8 cellular contexts compared by ENCODE assay signal in the genomic region with DNA sequence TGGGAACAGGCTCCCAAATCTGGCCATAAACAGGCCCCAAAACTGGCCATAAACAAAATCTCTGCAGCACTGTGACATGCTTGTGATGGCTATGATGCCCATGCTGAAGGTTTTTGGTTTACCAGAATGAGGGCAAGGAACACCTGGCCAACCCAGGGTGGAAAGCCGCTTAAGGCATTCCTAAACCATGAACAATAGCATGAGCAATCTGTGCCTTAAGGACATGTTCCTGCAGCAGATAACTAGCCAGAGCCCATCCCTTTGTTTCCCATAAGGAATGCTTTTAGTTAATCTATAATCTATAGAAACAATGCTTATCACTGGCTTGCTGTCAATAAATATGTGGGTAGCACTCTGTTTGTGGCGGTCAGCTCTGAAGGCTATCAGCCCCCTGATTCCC. TPM values are rescaled to one million over a fixed set of nuclear protein-coding genes. Genes with fewer than 3 reads are reported as not detected.
DNase-seq lines count a peak whose midpoint lies in the region; TF ChIP-seq lines count a peak whose summit lies in the region.
"Not testable (repeated sequence)": the region's sequence is repeated elsewhere in the genome, so short reads cannot be mapped to it uniquely, and the experiment has no call there.

No MANE protein-coding gene starts in this region.

- in situ Hi-C loops in mammary epithelial cell (cut with MboI; ENCODE audit: low sequenced_read_pairs in 2 of 2) = not testable (repeated sequence)

- H3K4me2 ChIP-seq in mammary epithelial cell (ENCODE audit: insufficient read depth, low read depth, low read length); trophoblast cell (ENCODE audit: low read length): not testable (repeated sequence)

- not testable (repeated sequence) for H2AFZ ChIP-seq in mammary epithelial cell (ENCODE audit: low read depth, low read length); trophoblast cell (ENCODE audit: insufficient read depth, low read length, poor library complexity)

- H4K20me1 ChIP-seq in mammary epithelial cell (ENCODE audit: insufficient read depth, low read length) = not testable (repeated sequence)

- H3K18ac ChIP-seq in trophoblast cell (ENCODE audit: low read length) = not testable (repeated sequence)

- H3K9me3 ChIP-seq in mammary epithelial cell (replicated peaks; ENCODE audit: insufficient read depth, low read length); trophoblast cell (ENCODE audit: insufficient read depth, low read depth, low read length): not testable (repeated sequence)
- peaks cover 52% of the 10 kb centered on the region for H3K9me3 ChIP-seq in endodermal cell (ENCODE audit: control insufficient read depth, low read length)

- 48% methylated on average over 2 of the region's 2 CpGs for WGBS in mammary epithelial cell (ENCODE audit: low coverage, missing lambda C conversion rate)
- WGBS in endodermal cell (ENCODE audit: insufficient coverage in 1 of 2, insufficient read length in 1 of 2), 2 experiments = 89 to 92% methylated on average over 2 of the region's 2 CpGs
- no CpG with 5 or more reads among the region's 2 CpGs for WGBS in trophoblast cell (ENCODE audit: extremely low coverage, insufficient coverage, insufficient read length)

- not testable (repeated sequence) for H2BK12ac ChIP-seq in trophoblast cell (ENCODE audit: low read length)

- not testable (repeated sequence) for H3K9ac ChIP-seq in mammary epithelial cell (ENCODE audit: insufficient read depth, low read length); endodermal cell (ENCODE audit: extremely low read depth, low read length, poor library complexity, severe bottlenecking); trophoblast cell (ENCODE audit: low read length)

- intact Hi-C loops in mammary epithelial cell (cut with micrococcal nuclease) = not testable (repeated sequence)

- not testable (repeated sequence) for H2BK5ac ChIP-seq in trophoblast cell (ENCODE audit: low read depth, low read length, poor library complexity)

- H3K14ac ChIP-seq in trophoblast cell (ENCODE audit: low read length) = not testable (repeated sequence)

- not testable (repeated sequence) for H3K79me1 ChIP-seq in trophoblast cell (ENCODE audit: low read length)

- BruUV-seq in mammary epithelial cell (replicated peaks; lab: Mats Ljungman, UMichigan) = not testable (repeated sequence)

- DNase-seq in ELR (ENCODE audit: low read depth) = peak; percentile 28
- peak; percentile 29 for DNase-seq in RPMI7951 (ENCODE audit: low read depth)
- DNase-seq in mammary epithelial cell = peak; percentile 63
- not testable (repeated sequence) for DNase-seq in endodermal cell; epithelial cell of prostate (ENCODE audit: low read depth, low spot score); glutamatergic neuron
- peak; percentile 41 for DNase-seq in kidney tubule cell (ENCODE audit: low spot score)
- peak; percentile 62 to 78 for DNase-seq in trophoblast cell

- H3K27me3 Mint-ChIP-seq in endodermal cell (ENCODE audit: insufficient read depth); glutamatergic neuron (ENCODE audit: unreplicated experiment): not testable (repeated sequence)

- not testable (repeated sequence) for H3K27ac ChIP-seq in mammary epithelial cell (ENCODE audit: insufficient read depth, low read depth, low read length); endodermal cell (ENCODE audit: low read depth, low read length); trophoblast cell (ENCODE audit: low read depth, low read length)
- H3K27ac ChIP-seq in epithelial cell of prostate = peak overlapping the region; percentile 24

- H3K27ac Mint-ChIP-seq in endodermal cell = not testable (repeated sequence)
- H3K27ac Mint-ChIP-seq in glutamatergic neuron (ENCODE audit: unreplicated experiment) = peak overlapping the region; percentile 3

- not testable (repeated sequence) for H4K12ac ChIP-seq in trophoblast cell (ENCODE audit: low read depth, low read length)

- H2AK5ac ChIP-seq in trophoblast cell (ENCODE audit: low read length) = not testable (repeated sequence)

- not testable (repeated sequence) for H3K4me3 Mint-ChIP-seq in endodermal cell; glutamatergic neuron (ENCODE audit: unreplicated experiment)

- not testable (repeated sequence) for H3K23ac ChIP-seq in trophoblast cell (ENCODE audit: low read length)

- H3K36me3 Mint-ChIP-seq in endodermal cell (ENCODE audit: low read depth) = peaks cover 13% of the 10 kb centered on the region
- H3K36me3 Mint-ChIP-seq in glutamatergic neuron (ENCODE audit: unreplicated experiment) = peaks cover 15% of the 10 kb centered on the region

- H2BK120ac ChIP-seq in trophoblast cell (ENCODE audit: insufficient read depth, low read length, poor library complexity) = not testable (repeated sequence)

- not testable (repeated sequence) for H3K36me3 ChIP-seq in mammary epithelial cell (ENCODE audit: insufficient read depth, low read length); endodermal cell (ENCODE audit: control insufficient read depth, insufficient read depth, low read length); trophoblast cell (ENCODE audit: control insufficient read depth in 1 of 2, insufficient read depth in 2 of 2, low read length in 2 of 2)

- not testable (repeated sequence) for H3K4me1 ChIP-seq in mammary epithelial cell (ENCODE audit: insufficient read depth, low read length); endodermal cell (ENCODE audit: control insufficient read depth, insufficient read depth, low read length); trophoblast cell (ENCODE audit: control insufficient read depth in 1 of 2, insufficient read depth in 2 of 2, low read length in 2 of 2)

- H3K4me1 Mint-ChIP-seq in endodermal cell; glutamatergic neuron (ENCODE audit: low read depth, unreplicated experiment): not testable (repeated sequence)

- dilution Hi-C loops in mammary epithelial cell (cut with HindIII; ENCODE audit: low sequenced_read_pairs) = not testable (repeated sequence)

- not testable (repeated sequence) for H3K79me2 ChIP-seq in mammary epithelial cell (ENCODE audit: insufficient read depth, low read length); trophoblast cell (ENCODE audit: control insufficient read depth, insufficient read depth, low read length, poor library complexity)

- H3K9me3 Mint-ChIP-seq in endodermal cell = peaks cover 64% of the 10 kb centered on the region
- peaks cover 14% of the 10 kb centered on the region for H3K9me3 Mint-ChIP-seq in glutamatergic neuron (ENCODE audit: unreplicated experiment)

- CTCF ChIA-PET in mammary epithelial cell (lab: Charles Lee; ENCODE audit: low non-redundant PET) = not testable (repeated sequence)

- H3K4me3 ChIP-seq in mammary epithelial cell (replicated peaks in 1 of 3; ENCODE audit: insufficient read depth in 1 of 3, low read depth in 2 of 3, low read length in 3 of 3); trophoblast cell (ENCODE audit: low read depth, low read length): not testable (repeated sequence)
- H3K4me3 ChIP-seq in endodermal cell (ENCODE audit: low read length) = peak overlapping the region; percentile 9

- H4K8ac ChIP-seq in trophoblast cell (ENCODE audit: low read depth, low read length) = not testable (repeated sequence)

- TF ChIP-seq CTCF in mammary epithelial cell (conservative IDR thresholded peaks at IDR 0.05 in 1 of 2, IDR thresholded peaks at IDR 0.05 in 1 of 2; ENCODE audit: extremely low read depth in 1 of 2, insufficient read depth in 1 of 2, low read depth in 1 of 2, low read length in 2 of 2); endodermal cell (conservative IDR thresholded peaks at IDR 0.05); glutamatergic neuron (IDR thresholded peaks at IDR 0.05; ENCODE audit: partially characterized antibody, unreplicated experiment): not testable (repeated sequence)

- not testable (repeated sequence) for H3K27me3 ChIP-seq in mammary epithelial cell (ENCODE audit: insufficient read depth, low read length); endodermal cell (ENCODE audit: control insufficient read depth, insufficient read depth, low read length, poor library complexity, severe bottlenecking); trophoblast cell (ENCODE audit: insufficient read depth, low read length)

- not testable (repeated sequence) for H4K91ac ChIP-seq in trophoblast cell (ENCODE audit: low read depth, low read length)

- not testable (repeated sequence) for H3K4ac ChIP-seq in trophoblast cell (ENCODE audit: low read depth, low read length)

RNA-seq across cellular contexts. Expression of a gene that starts 35.1 kb away (rescaled TPM):
- total RNA-seq in RPMI7951 (2014; rRNA removed; shearing (Covaris generic)) = 14.6 and 15.0 TPM in 2 replicates
- total RNA-seq in mammary epithelial cell (10 to 100 TPM in 1 of 2 donors, 1 to 10 TPM in 1; 8.3 to 10.3 TPM), endodermal cell (10 to 100 TPM; 49.8 to 62.1 TPM), glutamatergic neuron (ENCODE audit: unreplicated experiment) (14.6 TPM)
- polyA plus RNA-seq in mammary epithelial cell = 4.0 TPM
- 17.9 TPM for polyA minus RNA-seq in mammary epithelial cell
- 15.7 TPM for polyA plus RNA-seq in endodermal cell (2013, experiment 1 of 2)
- polyA plus RNA-seq in endodermal cell (2013, experiment 2 of 2) = 18.1 TPM
- 9.3 and 9.7 TPM in 2 replicates for polyA plus RNA-seq in trophoblast cell (2013)
